27 cellular contexts compared by ENCODE assay signal in genomic region chr1:155197901-155198546, GRCh38. TPM values are rescaled to one million over a fixed set of nuclear protein-coding genes. Genes with fewer than 3 reads are reported as not detected.
DNase-seq lines count a peak whose midpoint lies in the region; ATAC-seq and TF ChIP-seq lines count a peak whose summit lies in the region.
"Had no signal": no experiment of that assay in that cellular context is flagged by ENCODE, and none has a peak within 500 bp of the region (broad histone marks: within the 10 kb centered on the region; RNA-seq: fewer than 3 reads in every experiment).

No MANE protein-coding gene starts in this region.

- H3K4me2 ChIP-seq in neural progenitor cell: peak overlapping the region; percentile 100
- H3K4me2 ChIP-seq: PC-9 had no signal

- no peak for ATAC-seq in heart right ventricle
- no peak for ATAC-seq in GM21367 (IDR thresholded peaks at IDR 0.05; ENCODE audit: unreplicated experiment)
- no peak for ATAC-seq in HG02763 (IDR thresholded peaks at IDR 0.05; ENCODE audit: unreplicated experiment)
- ATAC-seq: GM12878, HepG2 had no signal

- no peak overlapping the region for H3K9ac ChIP-seq in neural progenitor cell

- WGBS in heart right ventricle, 2 donors: 93 to 95% methylated on average over 15 of the region's 15 CpGs

- H3K27me3 Mint-ChIP-seq in chondrocyte (ENCODE audit: low read depth): no peaks in the 10 kb centered on the region
- H3K27me3 Mint-ChIP-seq in neural progenitor cell (ENCODE audit: insufficient read depth, low read depth): peaks cover 32% of the 10 kb centered on the region
- H3K27me3 Mint-ChIP-seq: activated naive CD4-positive, alpha-beta T cell treated with anti-CD3 and anti-CD28 coated beads, Interleukin-2, amount 10 ng/mL, durations not matched to agents 7 days and 5 days; CD4-positive, alpha-beta T cell had no signal

- H3K4me1 Mint-ChIP-seq in chondrocyte (ENCODE audit: low read depth) (peaks cover 32% of the 10 kb centered on the region), neural progenitor cell (peaks cover 63% of the 10 kb centered on the region)

- no peak overlapping the region for H3K27ac ChIP-seq in heart right ventricle
- H3K27ac ChIP-seq in neural progenitor cell: peak overlapping the region; percentile 1
- H3K27ac ChIP-seq: HL-60, left ventricle myocardium inferior, PC-9, right atrium auricular region, uterus had no signal

- peaks cover 86% of the 10 kb centered on the region for H3F3A ChIP-seq in neural progenitor cell (ENCODE audit: low read depth)

- no peak overlapping the region for H2AFZ ChIP-seq in neural progenitor cell (replicated peaks)
- H2AFZ ChIP-seq: PC-9 had no signal

- TF ChIP-seq CTCF in heart right ventricle (IDR thresholded peaks at IDR 0.05) (no peak), chondrocyte (IDR thresholded peaks at IDR 0.05) (no peak), neural progenitor cell (IDR thresholded peaks at IDR 0.05) (no peak)

- peaks cover 59% of the 10 kb centered on the region for H4K20me1 ChIP-seq in neural progenitor cell (ENCODE audit: low read depth)

- H3K36me3 ChIP-seq in heart right ventricle (peaks cover 0 to 24% (median 0%) of the 10 kb centered on the region in 9 donors), neural progenitor cell (no peaks in the 10 kb centered on the region)
- H3K36me3 ChIP-seq: left ventricle myocardium inferior, pancreas, uterus had no signal

- H3K9me3 Mint-ChIP-seq in chondrocyte (ENCODE audit: low read depth): no peaks in the 10 kb centered on the region
- peaks cover 2% of the 10 kb centered on the region for H3K9me3 Mint-ChIP-seq in neural progenitor cell
- H3K9me3 Mint-ChIP-seq: activated naive CD4-positive, alpha-beta T cell treated with anti-CD3 and anti-CD28 coated beads, Interleukin-2, amount 10 ng/mL, durations not matched to agents 7 days and 5 days; CD4-positive, alpha-beta T cell had no signal

- H3K27me3 ChIP-seq in heart right ventricle (no peaks in the 10 kb centered on the region), neural progenitor cell (no peaks in the 10 kb centered on the region)
- H3K27me3 ChIP-seq: pancreas, right atrium auricular region, uterus had no signal

- H3K4me3 ChIP-seq in heart right ventricle (no peak overlapping the region), neural progenitor cell (no peak overlapping the region)
- H3K4me3 ChIP-seq: GM12878, left ventricle myocardium inferior, pancreas, PC-9, right atrium auricular region, uterus had no signal

- H3K9me3 ChIP-seq in heart right ventricle (no peaks in the 10 kb centered on the region), neural progenitor cell (ENCODE audit: low read depth) (no peaks in the 10 kb centered on the region)
- H3K9me3 ChIP-seq: left ventricle myocardium inferior, pancreas, right atrium auricular region, uterus had no signal

- intact Hi-C loops in cardiac septum (cut with DNase I) (no loop called here), heart right ventricle (cut with DNase I) (no loop called here)

- DNase-seq in cardiac septum (ENCODE audit: low spot score) (peak; percentile 53), heart right ventricle (no peak), chondrocyte (ENCODE audit: low spot score) (peak; percentile 67), neural progenitor cell (ENCODE audit: low spot score) (no peak), NCI-H1105 treated with DMSO at 0.1 percent for 48 hours (lab: John Stamatoyannopoulos, UW) (no peak)
- no peak for DNase-seq in activated naive CD4-positive, alpha-beta T cell (lab: John Stamatoyannopoulos, UW)
- DNase-seq: activated CD4-positive, alpha-beta T cell treated with anti-CD3 and anti-CD28 coated beads, Interleukin-2, amount 50 U/mL, for 4 hours; activated naive CD4-positive, alpha-beta T cell treated with anti-CD3 and anti-CD28 coated beads, Interleukin-2, amount 10 ng/mL, durations not matched to agents 7 days and 5 days; amniotic stem cell; CD4-positive, alpha-beta T cell; hippocampal formation; left ventricle myocardium inferior; NCI-H187; NCI-H2171; NCI-H524; PC-9; SIG-M5; stimulated activated CD4-positive, alpha-beta T cell treated with anti-CD3 and anti-CD28 coated beads, Interleukin-2, amount 100 ng/mL, for 48 hours; T-helper 9 cell; uterus had no signal

- H3K4me1 ChIP-seq in heart right ventricle: peaks cover 6 to 31% (median 25%) of the 10 kb centered on the region in 9 donors
- peaks cover 21% of the 10 kb centered on the region for H3K4me1 ChIP-seq in neural progenitor cell
- H3K4me1 ChIP-seq: uterus had no signal

- H3K4me3 Mint-ChIP-seq in chondrocyte (ENCODE audit: unreplicated experiment) (no peak overlapping the region), neural progenitor cell (peak overlapping the region; percentile 99)
- H3K4me3 Mint-ChIP-seq: activated naive CD4-positive, alpha-beta T cell treated with anti-CD3 and anti-CD28 coated beads, Interleukin-2, amount 10 ng/mL, durations not matched to agents 7 days and 5 days; CD4-positive, alpha-beta T cell had no signal

- H3K27ac Mint-ChIP-seq in chondrocyte (ENCODE audit: unreplicated experiment) (no peak overlapping the region), neural progenitor cell (peak overlapping the region; percentile 87)
- H3K27ac Mint-ChIP-seq: activated naive CD4-positive, alpha-beta T cell treated with anti-CD3 and anti-CD28 coated beads, Interleukin-2, amount 10 ng/mL, durations not matched to agents 7 days and 5 days; CD4-positive, alpha-beta T cell had no signal

- H3K79me2 ChIP-seq in neural progenitor cell (ENCODE audit: low read depth): peaks cover 52% of the 10 kb centered on the region

- H3K36me3 Mint-ChIP-seq in chondrocyte (ENCODE audit: low read depth) (peaks cover 19% of the 10 kb centered on the region), neural progenitor cell (peaks cover 58% of the 10 kb centered on the region)

RNA-seq across cellular contexts. Expression of gene THBS3, which starts 9.7 kb away (rescaled TPM):
- 11.7 TPM for total RNA-seq in cardiac septum
- 1 to 10 TPM; 3.8 to 8.8 (median 6.4) TPM for total RNA-seq in heart right ventricle
- polyA plus RNA-seq in heart right ventricle: 10 to 100 TPM in 1 of 2 donors, 1 to 10 TPM in 1; 4.9 to 23.5 TPM
- 112 to 127 TPM (median 118 TPM) in 3 replicates for total RNA-seq in chondrocyte
- total RNA-seq in neural progenitor cell (ENCODE audit: low replicate concordance): 19.3 and 30.4 TPM in 2 replicates

RNA-seq across cellular contexts. Expression of gene MTX1, which starts 10.5 kb away (rescaled TPM):
- total RNA-seq in cardiac septum (16.4 TPM), heart right ventricle (10 to 100 TPM; 13.1 to 25.8 (median 17.1) TPM), chondrocyte (28.2 to 49.1 TPM (median 29.8 TPM) in 3 replicates), neural progenitor cell (ENCODE audit: low replicate concordance) (25.6 and 46.5 TPM in 2 replicates)
- polyA plus RNA-seq in heart right ventricle: 10 to 100 TPM; 33.9 to 49.7 TPM

RNA-seq across cellular contexts. Expression of gene TRIM46, which starts 24.4 kb away (rescaled TPM):
- not detected for total RNA-seq in cardiac septum
- total RNA-seq in heart right ventricle: under 1 TPM in 2 of 10 donors, not detected in 8; 0.10 to 0.35 TPM
- polyA plus RNA-seq in heart right ventricle: under 1 TPM; 0.04 to 0.07 TPM
- total RNA-seq in chondrocyte: 9.6 to 10.7 TPM (median 9.7 TPM) in 3 replicates
- 3.9 and 10.2 TPM in 2 replicates for total RNA-seq in neural progenitor cell (ENCODE audit: low replicate concordance)

RNA-seq across cellular contexts. Expression of gene KRTCAP2, which starts 24.9 kb away (rescaled TPM):
- total RNA-seq in cardiac septum (112 TPM), heart right ventricle (100 to 1,000 TPM in 9 of 10 donors, 10 to 100 TPM in 1; 96.1 to 173 (median 114) TPM), chondrocyte (159 to 202 TPM (median 174 TPM) in 3 replicates), neural progenitor cell (ENCODE audit: low replicate concordance) (37.8 and 100 TPM in 2 replicates)
- polyA plus RNA-seq in heart right ventricle: 100 to 1,000 TPM; 302 to 355 TPM

RNA-seq across cellular contexts. Expression of gene ENTREP3, which starts 57.3 kb away (rescaled TPM):
- total RNA-seq in cardiac septum: 15.5 TPM
- total RNA-seq in heart right ventricle: 10 to 100 TPM in 7 of 10 donors, 1 to 10 TPM in 3; 8.6 to 21.0 (median 11.3) TPM
- polyA plus RNA-seq in heart right ventricle: 10 to 100 TPM in 1 of 2 donors, 1 to 10 TPM in 1; 7.1 to 13.7 TPM
- 34.0 to 42.8 TPM (median 42.8 TPM) in 3 replicates for total RNA-seq in chondrocyte
- 4.8 and 14.9 TPM in 2 replicates for total RNA-seq in neural progenitor cell (ENCODE audit: low replicate concordance)

Comparison
In these comparisons a context has a peak if more than half of its experiments do, and no peak if none do; other contexts are left out.
1. DNase-seq: peak in cardiac septum (single experiment) and chondrocyte (single experiment); none in heart right ventricle (0 of 2), neural progenitor cell (single experiment), activated naive CD4-positive, alpha-beta T cell (0 of 4) and NCI-H1105 treated with DMSO at 0.1 percent for 48 hours (single experiment).